19 cellular contexts compared by ENCODE assay signal in the genomic region with DNA sequence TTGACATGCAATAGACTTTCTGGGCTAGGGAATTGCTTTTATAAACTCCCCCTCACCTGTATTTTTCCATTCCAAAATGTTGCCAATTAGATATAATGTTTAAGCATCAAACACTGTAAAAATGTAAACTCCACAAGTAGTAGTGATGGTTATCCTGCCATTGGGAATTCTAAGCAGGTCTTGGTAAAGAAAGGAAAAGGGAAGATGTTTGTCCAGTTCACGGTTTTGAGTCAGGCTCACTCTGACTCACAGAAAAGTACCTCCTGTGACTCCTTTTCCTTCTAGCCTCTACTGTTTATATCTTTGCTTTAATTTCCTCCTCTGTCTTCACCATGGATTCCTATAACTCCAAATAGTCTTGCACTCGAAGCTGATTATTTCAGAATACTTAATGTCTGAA. TPM values are rescaled to one million over a fixed set of nuclear protein-coding genes. Genes with fewer than 3 reads are reported as not detected.
DNase-seq lines count a peak whose midpoint lies in the region; ATAC-seq and TF ChIP-seq lines count a peak whose summit lies in the region.
"Had no signal": no experiment of that assay in that cellular context is flagged by ENCODE, and none has a peak within 500 bp of the region (broad histone marks: within the 10 kb centered on the region; RNA-seq: fewer than 3 reads in every experiment).

No MANE protein-coding gene starts in this region.

- H3K4me1 Mint-ChIP-seq in MCF 10A (ENCODE audit: insufficient read depth, unreplicated experiment), result peaks cover 80% of the 10 kb centered on the region
- H3K4me1 Mint-ChIP-seq: CD4-positive, alpha-beta memory T cell; central memory CD8-positive, alpha-beta T cell had no signal

- no peak overlapping the region for H3K4me3 Mint-ChIP-seq in MCF 10A (ENCODE audit: unreplicated experiment)
- H3K4me3 Mint-ChIP-seq: CD4-positive, alpha-beta memory T cell; central memory CD8-positive, alpha-beta T cell had no signal

- intact Hi-C loops in MCF 10A (cut with micrococcal nuclease), result no loop called here
- intact Hi-C loops in breast epithelium (cut with DNase I; ENCODE audit: low total_unique reads), result no loop called here

- H3K36me3 Mint-ChIP-seq in MCF 10A (ENCODE audit: insufficient read depth, unreplicated experiment), result peaks cover 10% of the 10 kb centered on the region
- H3K36me3 Mint-ChIP-seq: CD4-positive, alpha-beta memory T cell had no signal

- H3K4me2 ChIP-seq in hepatocyte, result no peak overlapping the region

- H3K27me3 ChIP-seq in breast epithelium, result no peaks in the 10 kb centered on the region
- no peaks in the 10 kb centered on the region for H3K27me3 ChIP-seq in hepatocyte
- H3K27me3 ChIP-seq: heart right ventricle, tibial artery had no signal

- H3K9me3 Mint-ChIP-seq in MCF 10A (ENCODE audit: unreplicated experiment), result no peaks in the 10 kb centered on the region
- H3K9me3 Mint-ChIP-seq: central memory CD8-positive, alpha-beta T cell had no signal

- peak overlapping the region; percentile 36 for H3K27ac Mint-ChIP-seq in MCF 10A (ENCODE audit: low read depth, unreplicated experiment)
- H3K27ac Mint-ChIP-seq: CD4-positive, alpha-beta memory T cell had no signal

- no peaks in the 10 kb centered on the region for H3K9me3 ChIP-seq in breast epithelium
- H3K9me3 ChIP-seq in hepatocyte (ENCODE audit: low read depth), result no peaks in the 10 kb centered on the region
- H3K9me3 ChIP-seq: tibial artery had no signal

- peak overlapping the region in 1 of 2 donors; percentile 5 for H3K27ac ChIP-seq in breast epithelium
- no peak overlapping the region for H3K27ac ChIP-seq in hepatocyte
- H3K27ac ChIP-seq: 22Rv1, heart right ventricle had no signal

- POLR2A ChIA-PET in MCF 10A (lab: Yijun Ruan, JAX), result interaction anchor here (0.7 to 31.1 kb wide), 9 partner anchors 5 to 148 kb away, joined by 3 to 2189 read pairs (median 69); a partner anchor contains a TSS

- peaks cover 0 to 3% of the 10 kb centered on the region in 2 donors for H3K4me1 ChIP-seq in breast epithelium
- peaks cover 12% of the 10 kb centered on the region for H3K4me1 ChIP-seq in hepatocyte (ENCODE audit: insufficient read depth)

- TF ChIP-seq CTCF in MCF 10A (IDR thresholded peaks at IDR 0.05; ENCODE audit: unreplicated experiment) (no peak), breast epithelium (IDR thresholded peaks at IDR 0.05) (no peak), fibroblast of the aortic adventitia (IDR thresholded peaks at IDR 0.05; ENCODE audit: insufficient read depth, low read length) (no peak), hepatocyte (IDR thresholded peaks at IDR 0.05; ENCODE audit: poor library complexity) (no peak)

- CTCF ChIA-PET in MCF 10A (lab: Yijun Ruan, JAX), result interaction anchor here (0.6 to 15.0 kb wide), 6 partner anchors 13 to 453 kb away, joined by 3 to 291 read pairs (median 4); a partner anchor contains a TSS

- H3K9me2 ChIP-seq in hepatocyte (replicated peaks; ENCODE audit: insufficient read depth), result no peaks in the 10 kb centered on the region

- no peak for ATAC-seq in GM21786 (IDR thresholded peaks at IDR 0.05; ENCODE audit: unreplicated experiment)
- ATAC-seq: heart right ventricle had no signal

- no peaks in the 10 kb centered on the region for H4K20me1 ChIP-seq in hepatocyte (ENCODE audit: insufficient read depth, poor library complexity, severe bottlenecking)

- H3K79me2 ChIP-seq in hepatocyte, result no peaks in the 10 kb centered on the region

- DNase-seq in MCF 10A (ENCODE audit: unreplicated experiment) (peak; percentile 72), breast epithelium (ENCODE audit: low spot score in 2 of 2) (no peak), amniotic stem cell (lab: John Stamatoyannopoulos, UW) (peak; percentile 45), fibroblast of the aortic adventitia (ENCODE audit: low read depth) (peak; percentile 78), stromal cell of bone marrow (ENCODE audit: low read depth) (peak; percentile 48), SK-N-DZ (ENCODE audit: low spot score) (no peak), hepatocyte (ENCODE audit: low spot score) (no peak)
- DNase-seq: activated CD4-positive, alpha-beta T cell treated with anti-CD3 and anti-CD28 coated beads for 4 hours; activated naive CD4-positive, alpha-beta T cell treated with anti-CD3 and anti-CD28 coated beads, Interleukin-2, amount 50 U/mL, for 16 hours; CD4-positive, alpha-beta memory T cell; heart right ventricle; NCI-H2081 treated with DMSO at 0.1 percent for 48 hours; NCI-H774; Right ventricle myocardium superior; tibial artery had no signal

- no peak for TF ChIP-seq POLR2A in breast epithelium (IDR thresholded peaks at IDR 0.05)

- H3K27me3 Mint-ChIP-seq in MCF 10A (ENCODE audit: insufficient read depth, unreplicated experiment), result no peaks in the 10 kb centered on the region

- no peak overlapping the region for H2AFZ ChIP-seq in hepatocyte

- H3K36me3 ChIP-seq in breast epithelium (no peaks in the 10 kb centered on the region), hepatocyte (replicated peaks; ENCODE audit: insufficient read depth, low read depth) (no peaks in the 10 kb centered on the region)
- H3K36me3 ChIP-seq: heart right ventricle, tibial artery had no signal

- BruUV-seq in MCF 10A (replicated peaks; lab: Mats Ljungman, UMichigan), result no TSS peak

- WGBS in hepatocyte (ENCODE audit: low lambda C conversion rate, missing lambda C conversion rate), result 57% methylated on average over 2 of the region's 2 CpGs

- no peak overlapping the region for H3K4me3 ChIP-seq in breast epithelium
- H3K4me3 ChIP-seq in fibroblast of the aortic adventitia (ENCODE audit: low read depth, low read length), result no peak overlapping the region
- no peak overlapping the region for H3K4me3 ChIP-seq in hepatocyte
- H3K4me3 ChIP-seq: heart right ventricle, skin epidermis, tibial artery had no signal

RNA-seq across cellular contexts. Expression of a gene that starts 19.0 kb away (rescaled TPM):
- total RNA-seq in MCF 10A (2022), result 240 and 243 TPM in 2 replicates
- 10 to 100 TPM; 30.4 to 57.4 (median 49.5) TPM for total RNA-seq in breast epithelium
- total RNA-seq in fibroblast of the aortic adventitia (ENCODE audit: low replicate concordance), result 21.9 and 46.6 TPM in 2 replicates
- polyA plus RNA-seq in SK-N-DZ (2014; cell fraction: cytosol; rRNA removed), result 0.41 and 0.59 TPM in 2 replicates
- polyA plus RNA-seq in SK-N-DZ (2014; cell fraction: nucleus; rRNA removed), result 0.15 and 0.37 TPM in 2 replicates
- 17.9 and 21.7 TPM in 2 replicates for total RNA-seq in hepatocyte
- polyA plus RNA-seq in hepatocyte, result 7.3 and 9.5 TPM in 2 replicates

RNA-seq across cellular contexts. Expression of a gene that starts 32.6 kb away (rescaled TPM):
- 88.8 and 135 TPM in 2 replicates for total RNA-seq in MCF 10A (2022)
- total RNA-seq in breast epithelium, result 1 to 10 TPM; 1.3 to 4.0 (median 1.9) TPM
- 7.5 and 42.1 TPM in 2 replicates for total RNA-seq in fibroblast of the aortic adventitia (ENCODE audit: low replicate concordance)
- polyA plus RNA-seq in SK-N-DZ (2014; cell fraction: cytosol; rRNA removed), result 192 and 234 TPM in 2 replicates
- 233 and 264 TPM in 2 replicates for polyA plus RNA-seq in SK-N-DZ (2014; cell fraction: nucleus; rRNA removed)
- 16.8 and 18.3 TPM in 2 replicates for total RNA-seq in hepatocyte
- 8.3 and 15.3 TPM in 2 replicates for polyA plus RNA-seq in hepatocyte

Comparison
In these comparisons a context has a peak if more than half of its experiments do, and no peak if none do; other contexts are left out.
1. DNase-seq: peak in MCF 10A (single experiment), amniotic stem cell (single experiment), fibroblast of the aortic adventitia (single experiment) and stromal cell of bone marrow (single experiment); none in breast epithelium (0 of 2), SK-N-DZ (single experiment) and hepatocyte (single experiment).